Comparison of ENCODE assay signal across 8 cellular contexts in genomic region chr1:89994231-89994804, GRCh38. TPM values are rescaled to one million over a fixed set of nuclear protein-coding genes. Genes with fewer than 3 reads are reported as not detected.
A peak's percentile ranks its signal among the peaks of the same experiment; 100 is the strongest.
DNase-seq lines count a peak whose midpoint lies in the region; ATAC-seq and TF ChIP-seq lines count a peak whose summit lies in the region.

No MANE protein-coding gene starts in this region.

- H3K4me3 ChIP-seq in GM08714 (ENCODE audit: low read length) (peak overlapping the region; percentile 65), fibroblast of villous mesenchyme (ENCODE audit: low read depth, low read length) (peak overlapping the region; percentile 72), psoas muscle (peak overlapping the region; percentile 89)

- 68 to 74% (median 70%) methylated on average over 16 of the region's 16 CpGs for WGBS in psoas muscle, 3 donors

- H3K36me3 ChIP-seq in psoas muscle (ENCODE audit: insufficient read depth in 1 of 2, low read depth in 1 of 2), result peaks cover 0 to 8% of the 10 kb centered on the region in 2 donors

- H3K27ac Mint-ChIP-seq in T-cell, result peak overlapping the region; percentile 32 to 88

- H3K9me3 ChIP-seq in psoas muscle, result no peaks in the 10 kb centered on the region

- CTCF ChIA-PET in T-cell (lab: Charles Lee), result interaction anchor here (0.6 to 0.9 kb wide), 5 partner anchors 21 to 1101 kb away, joined by 3 to 4 read pairs (median 3); no protein-coding TSS in a partner anchor

- no peaks in the 10 kb centered on the region for H3K9me3 Mint-ChIP-seq in T-cell

- H3K27me3 Mint-ChIP-seq in T-cell, result peaks cover 0 to 9% of the 10 kb centered on the region in 2 donors

- H3K27ac ChIP-seq in psoas muscle, result peak overlapping the region; percentile 95

- DNase-seq in T-cell, result no peak
- DNase-seq in fibroblast of villous mesenchyme (ENCODE audit: low read depth), result no peak
- DNase-seq in psoas muscle, result peak; percentile 25 to 63
- DNase-seq in NCI-H1436 treated with DMSO at 0.1 percent for 48 hours (lab: John Stamatoyannopoulos, UW), result no peak
- no peak for DNase-seq in GF-D8 (lab: John Stamatoyannopoulos, UW)
- DNase-seq in stimulated activated naive CD4-positive, alpha-beta T cell (lab: John Stamatoyannopoulos, UW), result no peak

- ATAC-seq in T-cell (replicated peaks in 1 of 4), result no peak
- no peak for ATAC-seq in psoas muscle
- ATAC-seq in GM18511 (IDR thresholded peaks at IDR 0.05; ENCODE audit: unreplicated experiment), result no peak

- H3K4me3 Mint-ChIP-seq in T-cell, result peak overlapping the region; percentile 96 to 98 (median 97)

- POLR2A ChIA-PET in T-cell (lab: Charles Lee), result interaction anchor here in 1 of 2 donors (0.7 kb wide), 1 partner anchor 364 kb away, joined by 5 read pairs; no protein-coding TSS in a partner anchor

- H3K4me1 Mint-ChIP-seq in T-cell, result peaks cover 33 to 40% (median 40%) of the 10 kb centered on the region in 3 donors

- peaks cover 31% of the 10 kb centered on the region for H3K4me1 ChIP-seq in psoas muscle

- TF ChIP-seq CTCF in fibroblast of villous mesenchyme (IDR thresholded peaks at IDR 0.05; ENCODE audit: insufficient read depth, low read depth, low read length) (no peak), psoas muscle (IDR thresholded peaks at IDR 0.05) (no peak)

- peaks cover 9% of the 10 kb centered on the region for H3K36me3 Mint-ChIP-seq in T-cell

- intact Hi-C loops in psoas muscle (cut with DNase I), result loop anchor here in 1 of 2 donors (5.0 kb wide), 2 partner anchors 77 to 172 kb away; partner anchors contain the start of gene LRRC8D

- H3K27me3 ChIP-seq in psoas muscle (ENCODE audit: insufficient read depth in 3 of 3, low read length in 2 of 3), result no peaks in the 10 kb centered on the region

RNA-seq across cellular contexts. Expression of gene ZNF326, which starts 0.6 kb away (rescaled TPM):
- total RNA-seq in T-cell (10 to 100 TPM; 16.4 to 41.3 (median 16.8) TPM), fibroblast of villous mesenchyme (9.3 and 12.1 TPM in 2 replicates), psoas muscle (10 to 100 TPM in 2 of 4 donors, 1 to 10 TPM in 2; 5.9 to 16.0 (median 10.7) TPM)
- 10 to 100 TPM in 1 of 3 donors, 1 to 10 TPM in 2; 8.5 to 13.1 (median 10.0) TPM for polyA plus RNA-seq in psoas muscle

Comparison
In these comparisons a context has a peak if more than half of its experiments do, and no peak if none do; other contexts are left out.
1. DNase-seq: peak in psoas muscle (2 of 2); none in T-cell (0 of 34), fibroblast of villous mesenchyme (single experiment), NCI-H1436 treated with DMSO at 0.1 percent for 48 hours (single experiment), GF-D8 (single experiment) and stimulated activated naive CD4-positive, alpha-beta T cell (0 of 6).
2. Peak in every context shown above with its lines, with median percentiles within 50 percentile points of each other: H3K4me3 ChIP-seq.